Comparison of ENCODE assay signal across 8 cellular contexts in genomic region chr1:154962238-154962678, GRCh38. TPM values are rescaled to one million over a fixed set of nuclear protein-coding genes. Genes with fewer than 3 reads are reported as not detected.
DNase-seq lines count a peak whose midpoint lies in the region; ATAC-seq and TF ChIP-seq lines count a peak whose summit lies in the region.

No MANE protein-coding gene starts in this region.

- H3K9ac ChIP-seq in subcutaneous abdominal adipose tissue (ENCODE audit: low read length in 5 of 5) = peak overlapping the region; percentile 72 to 89 (median 83)

- intact Hi-C loops in Right ventricle myocardium inferior (cut with DNase I) (loop anchor here (5.0 kb wide), 2 partner anchors 40 to 100 kb away; partner anchors contain the start of genes EFNA4 and ZBTB7B), cardiac septum (cut with DNase I) (loop anchor here (2.0 kb wide), 1 partner anchor 37 kb away; no protein-coding TSS in a partner anchor)

- TF ChIP-seq CTCF in astrocyte of the spinal cord (IDR thresholded peaks at IDR 0.05; ENCODE audit: low read depth, low read length) = no peak

- H3K27me3 ChIP-seq in subcutaneous abdominal adipose tissue (ENCODE audit: control insufficient read depth in 5 of 5, insufficient read depth in 4 of 5, low read length in 5 of 5) = no peaks in the 10 kb centered on the region

- in situ Hi-C loops in astrocyte of the spinal cord (cut with HindIII; ENCODE audit: low sequenced_read_pairs) = no loop called here

- ATAC-seq in Right ventricle myocardium inferior = peak; percentile 15
- no peak for ATAC-seq in HG02973 (IDR thresholded peaks at IDR 0.05; ENCODE audit: unreplicated experiment)

- H3K36me3 ChIP-seq in subcutaneous abdominal adipose tissue (ENCODE audit: control insufficient read depth in 5 of 5, insufficient read depth in 5 of 5, low read length in 5 of 5) = peaks cover 0 to 64% (median 56%) of the 10 kb centered on the region in 5 donors

- H3K4me3 ChIP-seq in astrocyte of the spinal cord (ENCODE audit: low read depth, low read length) (peak overlapping the region; percentile 59), subcutaneous abdominal adipose tissue (ENCODE audit: low read depth in 1 of 5, low read length in 5 of 5) (peak overlapping the region; percentile 45 to 91 (median 85))

- H3K9me3 ChIP-seq in subcutaneous abdominal adipose tissue (ENCODE audit: control insufficient read depth in 5 of 5, low read length in 5 of 5) = no peaks in the 10 kb centered on the region

- peak overlapping the region; percentile 95 for H3K27ac ChIP-seq in subcutaneous abdominal adipose tissue (ENCODE audit: low read depth, low read length)

- peaks cover 8 to 41% (median 31%) of the 10 kb centered on the region in 5 donors for H3K4me1 ChIP-seq in subcutaneous abdominal adipose tissue (ENCODE audit: control insufficient read depth in 5 of 5, insufficient read depth in 5 of 5, low read length in 5 of 5)

- DNase-seq in Right ventricle myocardium inferior (ENCODE audit: missing footprints) = peak; percentile 60
- DNase-seq in cardiac septum (ENCODE audit: low spot score) = no peak
- DNase-seq in M059J (ENCODE audit: low read depth) = peak; percentile 42
- peak; percentile 46 for DNase-seq in astrocyte of the spinal cord (ENCODE audit: low read depth, low spot score)
- DNase-seq in kidney tubule cell (ENCODE audit: low spot score) = peak; percentile 37
- no peak for DNase-seq in AG20443 (ENCODE audit: low spot score)

RNA-seq across cellular contexts. Expression of gene PYGO2, which starts 0.7 kb away (rescaled TPM):
- total RNA-seq in Right ventricle myocardium inferior (16.0 TPM), cardiac septum (16.9 TPM)
- 27.5 and 41.7 TPM in 2 replicates for total RNA-seq in M059J (2014; rRNA removed; shearing (Covaris generic))

RNA-seq across cellular contexts. Expression of gene PBXIP1, which starts 6.4 kb away (rescaled TPM):
- 55.9 TPM for total RNA-seq in Right ventricle myocardium inferior
- total RNA-seq in cardiac septum = 49.1 TPM
- 66.7 and 97.9 TPM in 2 replicates for total RNA-seq in M059J (2014; rRNA removed; shearing (Covaris generic))

RNA-seq across cellular contexts. Expression of gene SHC1, which starts 8.3 kb away (rescaled TPM):
- 60.4 TPM for total RNA-seq in Right ventricle myocardium inferior
- 70.5 TPM for total RNA-seq in cardiac septum
- total RNA-seq in M059J (2014; rRNA removed; shearing (Covaris generic)) = 64.4 and 84.5 TPM in 2 replicates

RNA-seq across cellular contexts. Expression of gene CKS1B, which starts 12.2 kb away (rescaled TPM):
- total RNA-seq in Right ventricle myocardium inferior (22.2 TPM), cardiac septum (16.0 TPM)
- total RNA-seq in M059J (2014; rRNA removed; shearing (Covaris generic)) = 338 TPM in 2 replicates

RNA-seq across cellular contexts. Expression of gene FLAD1, which starts 20.9 kb away (rescaled TPM):
- 30.8 TPM for total RNA-seq in Right ventricle myocardium inferior
- total RNA-seq in cardiac septum = 22.2 TPM
- total RNA-seq in M059J (2014; rRNA removed; shearing (Covaris generic)) = 32.2 and 44.4 TPM in 2 replicates

Comparison
In these comparisons a context has a peak if more than half of its experiments do, and no peak if none do; other contexts are left out.
1. DNase-seq: peak in Right ventricle myocardium inferior (single experiment), M059J (single experiment), astrocyte of the spinal cord (single experiment) and kidney tubule cell (single experiment); none in cardiac septum (single experiment) and AG20443 (single experiment).